ENCODE assay signal across 21 cellular contexts in genomic region chr6:145278163-145278807, GRCh38.
A peak's percentile ranks its signal among the peaks of the same experiment; 100 is the strongest.
DNase-seq lines count a peak whose midpoint lies in the region; ATAC-seq and TF ChIP-seq lines count a peak whose summit lies in the region.
"Had no signal": no experiment of that assay in that cellular context is flagged by ENCODE, and none has a peak within 500 bp of the region (broad histone marks: within the 10 kb centered on the region; RNA-seq: fewer than 3 reads in every experiment).

No MANE protein-coding gene starts in this region.

- TF ChIP-seq CTCF in AG04449 (IDR thresholded peaks at IDR 0.05; ENCODE audit: insufficient read depth, low read length, missing control alignments) (no peak), astrocyte of the spinal cord (IDR thresholded peaks at IDR 0.05; ENCODE audit: low read depth, low read length) (no peak), glutamatergic neuron (IDR thresholded peaks at IDR 0.05; ENCODE audit: partially characterized antibody, unreplicated experiment) (no peak)

- in situ Hi-C loops in astrocyte of the spinal cord (cut with HindIII; ENCODE audit: low sequenced_read_pairs): no loop called here

- CTCF ChIA-PET in AG04449 (lab: Yijun Ruan, JAX): interaction anchor here (1.3 kb wide), 1 partner anchor 9 kb away, joined by 4 read pairs; no protein-coding TSS in a partner anchor

- no peaks in the 10 kb centered on the region for H3K9me3 Mint-ChIP-seq in glutamatergic neuron (ENCODE audit: unreplicated experiment)
- H3K9me3 Mint-ChIP-seq: activated CD8-positive, alpha-beta T cell treated with anti-CD3 and anti-CD28 coated beads for 36 hours had no signal

- no peaks in the 10 kb centered on the region for H3K4me1 Mint-ChIP-seq in glutamatergic neuron (ENCODE audit: low read depth, unreplicated experiment)

- no peak for ATAC-seq in GM19452 (IDR thresholded peaks at IDR 0.05; ENCODE audit: unreplicated experiment)
- ATAC-seq: A549; activated CD8-positive, alpha-beta T cell treated with anti-CD3 and anti-CD28 coated beads for 36 hours; HCT116; Right ventricle myocardium inferior had no signal

- H3K4me3 Mint-ChIP-seq in glutamatergic neuron (ENCODE audit: unreplicated experiment): no peak overlapping the region
- H3K4me3 Mint-ChIP-seq: activated CD8-positive, alpha-beta T cell treated with anti-CD3 and anti-CD28 coated beads for 36 hours had no signal

- POLR2A ChIA-PET in AG04449 (lab: Yijun Ruan, JAX): no interaction called here

- H3K27ac Mint-ChIP-seq in glutamatergic neuron (ENCODE audit: unreplicated experiment): no peak overlapping the region
- H3K27ac Mint-ChIP-seq: activated CD8-positive, alpha-beta T cell treated with anti-CD3 and anti-CD28 coated beads for 36 hours had no signal

- H3K4me3 ChIP-seq in AG04449 (ENCODE audit: low read depth, low read length) (no peak overlapping the region), astrocyte of the spinal cord (ENCODE audit: low read depth, low read length) (no peak overlapping the region)
- H3K4me3 ChIP-seq: A549 had no signal

- H3K36me3 Mint-ChIP-seq in glutamatergic neuron (ENCODE audit: unreplicated experiment): no peaks in the 10 kb centered on the region

- no peaks in the 10 kb centered on the region for H3K27me3 Mint-ChIP-seq in glutamatergic neuron (ENCODE audit: unreplicated experiment)

- DNase-seq in AG04449 (ENCODE audit: low read depth, low spot score) (peak; percentile 24), HS-27A (ENCODE audit: low read depth) (peak; percentile 70), astrocyte of the spinal cord (ENCODE audit: low read depth, low spot score) (peak; percentile 13), kidney glomerular epithelial cell (lab: John Stamatoyannopoulos, UW) (peak; percentile 14), glutamatergic neuron (no peak)
- no peak for DNase-seq in stimulated activated CD4-positive, alpha-beta T cell treated with anti-CD3 and anti-CD28 coated beads, Interleukin-12 subunit alpha, Interleukin-12 subunit beta, amount 100 ng/mL, for 4 hours
- DNase-seq in activated naive CD4-positive, alpha-beta T cell treated with Interleukin-2 at 50 U/mL for 16 hours: no peak
- DNase-seq: activated CD8-positive, alpha-beta T cell treated with anti-CD3 and anti-CD28 coated beads for 36 hours; cerebellar nuclear complex; DND-41; mammary epithelial cell; NCI-H187; NCI-H446; retina; stimulated activated CD4-positive, alpha-beta T cell treated with anti-CD3 and anti-CD28 coated beads, Interleukin-15, amount 100 ng/mL, for 24 hours; stimulated activated naive CD4-positive, alpha-beta T cell; WERI-Rb-1 had no signal

Comparison
In these comparisons a context has a peak if more than half of its experiments do, and no peak if none do; other contexts are left out.
1. DNase-seq: peak in AG04449 (single experiment), HS-27A (single experiment), astrocyte of the spinal cord (single experiment) and kidney glomerular epithelial cell (single experiment); none in glutamatergic neuron (single experiment), stimulated activated CD4-positive, alpha-beta T cell treated with anti-CD3 and anti-CD28 coated beads, Interleukin-12 subunit alpha, Interleukin-12 subunit beta, amount 100 ng/mL, for 4 hours (single experiment) and activated naive CD4-positive, alpha-beta T cell treated with Interleukin-2 at 50 U/mL for 16 hours (single experiment).